22 cellular contexts compared by ENCODE assay signal in genomic region chr1:185911978-185912377, GRCh38.
"Had no signal": no experiment of that assay in that cellular context is flagged by ENCODE, and none has a peak within 500 bp of the region (broad histone marks: within the 10 kb centered on the region; RNA-seq: fewer than 3 reads in every experiment).

No MANE protein-coding gene starts in this region.

- H3K36me3 ChIP-seq: esophagus muscularis mucosa, left lung, neutrophil, sigmoid colon, thoracic aorta, tibial nerve, upper lobe of left lung had no signal

- H3K9me3 ChIP-seq: esophagus muscularis mucosa, gastroesophageal sphincter, heart left ventricle, left lung, neutrophil, psoas muscle, sigmoid colon, thoracic aorta, tibial nerve, upper lobe of left lung had no signal

- FAIRE-seq: colon, kidney, urothelium cell line had no signal

- ATAC-seq: foreskin keratinocyte; gastroesophageal sphincter; heart left ventricle; left lung; natural killer cell; psoas muscle; right cardiac atrium; stimulated activated naive B cell treated with anti-CD40 and anti-IgM and Interleukin-4, amounts not matched to agents 10 μg/mL and 1 μg/mL and 100 μg/mL, for 72 hours had no signal

- H3K4me2 ChIP-seq: hepatocyte had no signal

- H3K9ac ChIP-seq: parathyroid adenoma had no signal

- H3K79me2 ChIP-seq: hepatocyte, parathyroid adenoma had no signal

- H3K4me1 ChIP-seq: heart left ventricle, left lung, parathyroid adenoma, psoas muscle, sigmoid colon, tibial nerve, upper lobe of left lung had no signal

- DNase-seq: central memory CD4-positive, alpha-beta T cell; dorsolateral prefrontal cortex; effector CD4-positive, alpha-beta T cell; foreskin keratinocyte; heart left ventricle; kidney; left lung; natural killer cell; psoas muscle; right cardiac atrium; sigmoid colon; stimulated activated naive B cell treated with anti-CD40 and anti-IgM and Interleukin-4, amounts not matched to agents 10 μg/mL and 1 μg/mL and 100 μg/mL, for 72 hours; upper lobe of left lung had no signal

- H3K4me3 ChIP-seq: dorsolateral prefrontal cortex, esophagus muscularis mucosa, gastroesophageal sphincter, heart left ventricle, hepatocyte, left lung, psoas muscle, sigmoid colon, thoracic aorta, tibial nerve, upper lobe of left lung had no signal

- H2AFZ ChIP-seq: hepatocyte, parathyroid adenoma had no signal

- H3K27me3 ChIP-seq: esophagus muscularis mucosa, foreskin keratinocyte, gastroesophageal sphincter, heart left ventricle, hepatocyte, left lung, neutrophil, sigmoid colon, tibial nerve had no signal

- H3K27ac ChIP-seq: dorsolateral prefrontal cortex, esophagus muscularis mucosa, foreskin keratinocyte, gastroesophageal sphincter, heart left ventricle, hepatocyte, left lung, neutrophil, parathyroid adenoma, psoas muscle, sigmoid colon, tibial nerve, upper lobe of left lung had no signal
